Comparison of ENCODE assay signal across 6 cellular contexts in genomic region chr6:28266563-28266961, GRCh38. TPM values are rescaled to one million over a fixed set of nuclear protein-coding genes. Genes with fewer than 3 reads are reported as not detected.
DNase-seq lines count a peak whose midpoint lies in the region; ATAC-seq and TF ChIP-seq lines count a peak whose summit lies in the region.

No MANE protein-coding gene starts in this region.

- H2BK12ac ChIP-seq in mesenchymal stem cell (ENCODE audit: low read length in 2 of 2): no peak overlapping the region

- H3K4me1 ChIP-seq in mesenchymal stem cell (ENCODE audit: control insufficient read depth, insufficient read depth, low read depth, low read length): peaks cover 3% of the 10 kb centered on the region

- H3K79me1 ChIP-seq in mesenchymal stem cell (replicated peaks; ENCODE audit: low read length, poor library complexity, severe bottlenecking): peaks cover 11% of the 10 kb centered on the region

- H3K4me3 ChIP-seq in BJ (ENCODE audit: low read depth, low read length): peak overlapping the region; percentile 78
- H3K4me3 ChIP-seq in WI38 (ENCODE audit: low read depth, low read length): peak overlapping the region; percentile 79
- peak overlapping the region; percentile 63 to 96 for H3K4me3 ChIP-seq in mesenchymal stem cell (ENCODE audit: insufficient read depth in 1 of 2, low read depth in 1 of 2, low read length in 2 of 2)

- H3K18ac ChIP-seq in mesenchymal stem cell (ENCODE audit: low read depth in 1 of 2, low read length in 2 of 2): no peak overlapping the region

- no peak overlapping the region for H3K4ac ChIP-seq in mesenchymal stem cell (ENCODE audit: low read depth in 1 of 2, low read length in 2 of 2)

- no peak overlapping the region for H2BK120ac ChIP-seq in mesenchymal stem cell (ENCODE audit: low read depth, low read length)

- H3K9ac ChIP-seq in mesenchymal stem cell (ENCODE audit: low read length): peak overlapping the region; percentile 97

- H3K36me3 ChIP-seq in BJ (ENCODE audit: control insufficient read depth, insufficient read depth, low read length) (no peaks in the 10 kb centered on the region), mesenchymal stem cell (ENCODE audit: control insufficient read depth in 1 of 2, insufficient read depth in 2 of 2, low read depth in 1 of 2, low read length in 2 of 2) (peaks cover 0 to under 1% of the 10 kb centered on the region in 2 experiments)

- intact Hi-C loops in left colon (cut with DNase I, micrococcal nuclease): loop anchor here in 1 of 2 donors (10.0 kb wide), 1 partner anchor 88 kb away; no protein-coding TSS in a partner anchor

- no peak overlapping the region for H2AK5ac ChIP-seq in mesenchymal stem cell (ENCODE audit: low read length, severe bottlenecking)

- no peaks in the 10 kb centered on the region for H3K9me3 ChIP-seq in mesenchymal stem cell (ENCODE audit: control insufficient read depth, low read length)

- no peak for TF ChIP-seq CTCF in BJ (IDR thresholded peaks at IDR 0.05; ENCODE audit: insufficient read depth, low read depth, low read length)
- no peak for TF ChIP-seq CTCF in WI38 (IDR thresholded peaks at IDR 0.05; ENCODE audit: low read depth, low read length)

- H3K14ac ChIP-seq in mesenchymal stem cell (ENCODE audit: low read length in 2 of 2): no peak overlapping the region

- CTCF ChIA-PET in BJ (lab: Yijun Ruan, JAX): interaction anchor here (0.7 to 1.6 kb wide), 2 partner anchors 14 to 89 kb away, joined by 3 to 5 read pairs; partner anchors contain the start of gene ZKSCAN4

- POLR2A ChIA-PET in BJ (lab: Charles Lee): interaction anchor here (3.1 kb wide), 1 partner anchor 15 kb away, joined by 15 read pairs; the partner anchor contains the start of gene PGBD1

- H4K8ac ChIP-seq in mesenchymal stem cell (ENCODE audit: low read length): no peak overlapping the region

- H3K23ac ChIP-seq in mesenchymal stem cell (ENCODE audit: low read length in 2 of 2): no peak overlapping the region

- peak overlapping the region; percentile 60 for H3K4me2 ChIP-seq in mesenchymal stem cell (ENCODE audit: low read length, poor library complexity, severe bottlenecking)

- WGBS in mesenchymal stem cell: 20% methylated on average over 4 of the region's 5 CpGs

- no peak overlapping the region for H2AFZ ChIP-seq in mesenchymal stem cell (ENCODE audit: low read depth, low read length)

- H2BK15ac ChIP-seq in mesenchymal stem cell (ENCODE audit: low read depth, poor library complexity, severe bottlenecking): no peak overlapping the region

- no peaks in the 10 kb centered on the region for H3K27me3 ChIP-seq in BJ (ENCODE audit: control insufficient read depth, insufficient read depth, low read length)
- H3K27me3 ChIP-seq in mesenchymal stem cell (ENCODE audit: control insufficient read depth in 1 of 2, insufficient read depth in 1 of 2, low read length in 2 of 2): no peaks in the 10 kb centered on the region

- H4K91ac ChIP-seq in mesenchymal stem cell (ENCODE audit: low read length): no peak overlapping the region

- H3K27ac ChIP-seq in mesenchymal stem cell (ENCODE audit: low read length, poor library complexity, severe bottlenecking): peak overlapping the region; percentile 91

- DNase-seq in BJ (ENCODE audit: low read depth): no peak
- DNase-seq in mesenchymal stem cell: no peak
- no peak for DNase-seq in amniotic stem cell (lab: John Stamatoyannopoulos, UW)
- no peak for DNase-seq in left colon
- no peak for DNase-seq in DMS114 treated with DMSO at 0.1 percent for 48 hours (lab: John Stamatoyannopoulos, UW; ENCODE audit: unreplicated experiment)

- no peak overlapping the region for H2BK5ac ChIP-seq in mesenchymal stem cell (ENCODE audit: low read depth, low read length, poor library complexity, severe bottlenecking)

- ATAC-seq in left colon: no peak

RNA-seq across cellular contexts. Expression of gene ZSCAN26, which starts 0.4 kb away (rescaled TPM):
- polyA plus RNA-seq in BJ (2011; rRNA removed): 14.6 and 19.5 TPM in 2 replicates
- polyA minus RNA-seq in BJ (2011; rRNA and poly(A)+ RNA removed): 12.0 and 12.3 TPM in 2 replicates
- polyA plus RNA-seq in mesenchymal stem cell (2013, experiment 1 of 2): 6.9 TPM
- polyA plus RNA-seq in mesenchymal stem cell (2013, experiment 2 of 2): 6.6 TPM
- total RNA-seq in left colon: 1 to 10 TPM; 3.8 to 7.9 TPM

RNA-seq across cellular contexts. Expression of gene NKAPL, which starts 7.5 kb away (rescaled TPM):
- polyA plus RNA-seq in BJ (2011; rRNA removed): 0.72 TPM in 2 replicates
- 0.19 and 0.36 TPM in 2 replicates for polyA minus RNA-seq in BJ (2011; rRNA and poly(A)+ RNA removed)
- not detected for polyA plus RNA-seq in mesenchymal stem cell (2013, experiment 1 of 2)
- polyA plus RNA-seq in mesenchymal stem cell (2013, experiment 2 of 2): not detected
- under 1 TPM; 0.21 to 0.47 TPM for total RNA-seq in left colon

RNA-seq across cellular contexts. Expression of gene ZKSCAN4, which starts 14.5 kb away (rescaled TPM):
- 3.0 and 3.3 TPM in 2 replicates for polyA plus RNA-seq in BJ (2011; rRNA removed)
- polyA minus RNA-seq in BJ (2011; rRNA and poly(A)+ RNA removed): 1.8 and 4.1 TPM in 2 replicates
- 3.2 TPM for polyA plus RNA-seq in mesenchymal stem cell (2013, experiment 1 of 2)
- polyA plus RNA-seq in mesenchymal stem cell (2013, experiment 2 of 2): 3.0 TPM
- total RNA-seq in left colon: 1 to 10 TPM; 4.8 to 6.0 TPM

RNA-seq across cellular contexts. Expression of gene PGBD1, which starts 14.8 kb away (rescaled TPM):
- polyA plus RNA-seq in BJ (2011; rRNA removed): 3.1 and 3.4 TPM in 2 replicates
- 1.4 and 2.7 TPM in 2 replicates for polyA minus RNA-seq in BJ (2011; rRNA and poly(A)+ RNA removed)
- polyA plus RNA-seq in mesenchymal stem cell (2013, experiment 1 of 2): 3.7 TPM
- polyA plus RNA-seq in mesenchymal stem cell (2013, experiment 2 of 2): 3.8 TPM
- total RNA-seq in left colon: 1 to 10 TPM; 1.4 to 1.5 TPM

RNA-seq across cellular contexts. Expression of gene ZSCAN9, which starts 41.5 kb away (rescaled TPM):
- polyA plus RNA-seq in BJ (2011; rRNA removed): 9.9 and 11.7 TPM in 2 replicates
- polyA minus RNA-seq in BJ (2011; rRNA and poly(A)+ RNA removed): 6.5 and 6.7 TPM in 2 replicates
- polyA plus RNA-seq in mesenchymal stem cell (2013, experiment 1 of 2): 6.4 TPM
- polyA plus RNA-seq in mesenchymal stem cell (2013, experiment 2 of 2): 6.5 TPM
- 10 to 100 TPM; 10.4 to 12.8 TPM for total RNA-seq in left colon
